Comparison of ENCODE assay signal across 10 cellular contexts in the genomic region with DNA sequence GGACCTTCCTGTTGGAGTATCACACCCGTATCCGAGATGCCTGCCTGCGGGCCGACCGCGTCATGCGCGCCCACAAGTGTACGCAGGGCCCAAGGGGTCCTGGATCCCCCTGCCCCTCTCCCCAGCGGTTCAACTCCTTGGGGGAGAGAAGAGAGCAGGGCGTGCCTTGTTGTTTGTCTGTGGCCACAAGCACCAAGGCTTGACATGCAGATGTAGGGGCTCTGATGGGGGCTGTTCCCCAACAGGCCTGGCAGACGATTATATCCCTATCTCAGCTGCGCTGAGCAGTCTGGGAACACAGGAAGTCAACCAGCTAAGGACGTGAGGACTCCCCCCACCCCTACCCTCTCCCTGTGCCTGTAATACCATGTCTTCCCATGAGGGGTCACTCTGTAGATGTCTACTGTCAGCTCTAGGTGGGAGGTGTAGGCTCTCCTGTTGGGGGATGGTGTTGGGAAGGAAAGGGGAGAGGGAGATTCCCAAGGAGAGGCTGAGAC. TPM values are rescaled to one million over a fixed set of nuclear protein-coding genes. Genes with fewer than 3 reads are reported as not detected.
DNase-seq lines count a peak whose midpoint lies in the region; ATAC-seq and TF ChIP-seq lines count a peak whose summit lies in the region.
"Had no signal": no experiment of that assay in that cellular context is flagged by ENCODE, and none has a peak within 500 bp of the region (broad histone marks: within the 10 kb centered on the region; RNA-seq: fewer than 3 reads in every experiment).

No MANE protein-coding gene starts in this region.

- H3K36me3 Mint-ChIP-seq in naive thymus-derived CD4-positive, alpha-beta T cell, result peaks cover 7 to 49% (median 30%) of the 10 kb centered on the region in 5 donors

- peaks cover 0 to 6% (median 0%) of the 10 kb centered on the region in 11 donors for H3K9me3 Mint-ChIP-seq in naive thymus-derived CD4-positive, alpha-beta T cell
- H3K9me3 Mint-ChIP-seq: activated naive CD4-positive, alpha-beta T cell treated with anti-CD3 and anti-CD28 coated beads, Interleukin-2, amount 50 U/mL, for 24 hours had no signal

- H3K27ac ChIP-seq in naive thymus-derived CD4-positive, alpha-beta T cell (ENCODE audit: low read depth, low read length), result no peak overlapping the region

- intact Hi-C loops in naive thymus-derived CD4-positive, alpha-beta T cell (cut with micrococcal nuclease), result loop anchor here in 1 of 2 donors (10.0 kb wide), 1 partner anchor 306 kb away; no protein-coding TSS in a partner anchor

- peak; percentile 47 for ATAC-seq in naive thymus-derived CD4-positive, alpha-beta T cell
- ATAC-seq in GM21786 (IDR thresholded peaks at IDR 0.05; ENCODE audit: unreplicated experiment), result no peak

- H3K9me3 ChIP-seq in naive thymus-derived CD4-positive, alpha-beta T cell (ENCODE audit: control insufficient read depth in 2 of 3, low read length in 3 of 3), result peaks cover 0 to 8% (median 0%) of the 10 kb centered on the region in 3 experiments

- H3K4me1 Mint-ChIP-seq in naive thymus-derived CD4-positive, alpha-beta T cell, result peaks cover 25 to 35% (median 32%) of the 10 kb centered on the region in 7 donors

- H3K36me3 ChIP-seq in GM06990 (ENCODE audit: control insufficient read depth, insufficient read depth, low read length), result peaks cover 38% of the 10 kb centered on the region
- H3K36me3 ChIP-seq in naive thymus-derived CD4-positive, alpha-beta T cell (ENCODE audit: control insufficient read depth in 2 of 3, insufficient read depth in 3 of 3, low read length in 3 of 3), result peaks cover 27 to 54% (median 33%) of the 10 kb centered on the region in 3 experiments

- POLR2A ChIA-PET in naive thymus-derived CD4-positive, alpha-beta T cell (lab: Charles Lee), result interaction anchor here (0.5 to 1.0 kb wide), 2 partner anchors 40 to 537 kb away, joined by 3 to 5 read pairs; no protein-coding TSS in a partner anchor

- CTCF ChIA-PET in naive thymus-derived CD4-positive, alpha-beta T cell (lab: Charles Lee), result interaction anchor here (2.0 kb wide), 1 partner anchor 34 kb away, joined by 6 read pairs; no protein-coding TSS in a partner anchor

- H3K27ac Mint-ChIP-seq in naive thymus-derived CD4-positive, alpha-beta T cell, result no peak overlapping the region
- H3K27ac Mint-ChIP-seq: activated naive CD4-positive, alpha-beta T cell treated with anti-CD3 and anti-CD28 coated beads, Interleukin-2, amount 50 U/mL, for 24 hours had no signal

- peak; percentile 54 for TF ChIP-seq CTCF in GM06990 (IDR thresholded peaks at IDR 0.05; ENCODE audit: insufficient read depth, low read length, poor library complexity, severe bottlenecking)

- no peak for DNase-seq in GM06990 (ENCODE audit: extremely low read depth, insufficient read length)
- DNase-seq in Kasumi-1 (lab: John Stamatoyannopoulos, UW), result peak; percentile 35 to 36
- peak; percentile 47 for DNase-seq in astrocyte of the hippocampus (ENCODE audit: low read depth, low spot score)
- DNase-seq in naive thymus-derived CD4-positive, alpha-beta T cell, result no peak
- no peak for DNase-seq in amygdala (lab: John Stamatoyannopoulos, UW)
- no peak for DNase-seq in NCI-H187 (lab: John Stamatoyannopoulos, UW)
- DNase-seq in NCI-H2029 (lab: John Stamatoyannopoulos, UW), result no peak

- H3K4me3 ChIP-seq in GM06990 (replicated peaks; ENCODE audit: low read depth, low read length), result no peak overlapping the region
- H3K4me3 ChIP-seq in naive thymus-derived CD4-positive, alpha-beta T cell (ENCODE audit: low read length), result no peak overlapping the region

- H3K27me3 ChIP-seq in GM06990 (replicated peaks; ENCODE audit: control insufficient read depth, insufficient read depth, low read length), result no peaks in the 10 kb centered on the region
- no peaks in the 10 kb centered on the region for H3K27me3 ChIP-seq in naive thymus-derived CD4-positive, alpha-beta T cell (ENCODE audit: control insufficient read depth in 2 of 2, insufficient read depth in 2 of 2, low read length in 2 of 2)

- H3K4me3 Mint-ChIP-seq in naive thymus-derived CD4-positive, alpha-beta T cell, result no peak overlapping the region
- H3K4me3 Mint-ChIP-seq: activated naive CD4-positive, alpha-beta T cell treated with anti-CD3 and anti-CD28 coated beads, Interleukin-2, amount 50 U/mL, for 24 hours had no signal

- no peaks in the 10 kb centered on the region for H3K27me3 Mint-ChIP-seq in naive thymus-derived CD4-positive, alpha-beta T cell
- H3K27me3 Mint-ChIP-seq: activated naive CD4-positive, alpha-beta T cell treated with anti-CD3 and anti-CD28 coated beads, Interleukin-2, amount 50 U/mL, for 24 hours had no signal

- peaks cover 9 to 21% of the 10 kb centered on the region in 2 donors for H3K4me1 ChIP-seq in naive thymus-derived CD4-positive, alpha-beta T cell (ENCODE audit: control insufficient read depth in 2 of 2, insufficient read depth in 2 of 2, low read length in 2 of 2)

RNA-seq across cellular contexts. Expression of a gene that starts 6.8 kb away (rescaled TPM):
- 1,000 to 10,000 TPM in 1 of 5 experiments, 100 to 1,000 TPM in 4; 403 to 1,550 (median 533) TPM for total RNA-seq in naive thymus-derived CD4-positive, alpha-beta T cell
- polyA plus RNA-seq in naive thymus-derived CD4-positive, alpha-beta T cell, result 1,000 to 10,000 TPM; 2,039 to 2,314 TPM

RNA-seq across cellular contexts. Expression of a gene that starts 9.1 kb away (rescaled TPM):
- total RNA-seq in naive thymus-derived CD4-positive, alpha-beta T cell, result 100 to 1,000 TPM in 2 of 5 experiments, 10 to 100 TPM in 3; 51.8 to 117 (median 97.7) TPM
- polyA plus RNA-seq in naive thymus-derived CD4-positive, alpha-beta T cell, result 10 to 100 TPM; 18.3 to 33.0 TPM

RNA-seq across cellular contexts. Expression of a gene that starts 17.4 kb away (rescaled TPM):
- total RNA-seq in naive thymus-derived CD4-positive, alpha-beta T cell, result 1 to 10 TPM in 3 of 5 experiments, under 1 TPM in 2; 0.81 to 2.0 (median 1.1) TPM
- under 1 TPM; 0.38 to 0.60 TPM for polyA plus RNA-seq in naive thymus-derived CD4-positive, alpha-beta T cell

RNA-seq across cellular contexts. Expression of a gene that starts 21.5 kb away (rescaled TPM):
- total RNA-seq in naive thymus-derived CD4-positive, alpha-beta T cell, result 10 to 100 TPM in 3 of 5 experiments, 1 to 10 TPM in 2; 5.9 to 16.0 (median 12.7) TPM
- under 1 TPM; 0.40 to 0.60 TPM for polyA plus RNA-seq in naive thymus-derived CD4-positive, alpha-beta T cell

RNA-seq across cellular contexts. Expression of a gene that starts 28.5 kb away (rescaled TPM):
- total RNA-seq in naive thymus-derived CD4-positive, alpha-beta T cell, result 100 to 1,000 TPM in 1 of 5 experiments, 10 to 100 TPM in 4; 24.9 to 148 (median 29.3) TPM
- polyA plus RNA-seq in naive thymus-derived CD4-positive, alpha-beta T cell, result 10 to 100 TPM; 31.7 to 58.7 TPM
- total RNA-seq: temporal lobe had no signal

Comparison
In these comparisons a context has a peak if more than half of its experiments do, and no peak if none do; other contexts are left out.
1. DNase-seq: peak in Kasumi-1 (2 of 2) and astrocyte of the hippocampus (single experiment); none in GM06990 (single experiment), naive thymus-derived CD4-positive, alpha-beta T cell (0 of 9), amygdala (0 of 56), NCI-H187 (0 of 2) and NCI-H2029 (single experiment).